In genomic region chr12:64099430-64099829, GRCh38 we compare ENCODE assay signal across 13 cellular contexts.
DNase-seq lines count a peak whose midpoint lies in the region; ATAC-seq, FAIRE-seq and TF ChIP-seq lines count a peak whose summit lies in the region.
"Had no signal": no experiment of that assay in that cellular context is flagged by ENCODE, and none has a peak within 500 bp of the region (broad histone marks: within the 10 kb centered on the region; RNA-seq: fewer than 3 reads in every experiment).

No MANE protein-coding gene starts in this region.

- H4K20me1 ChIP-seq in smooth muscle cell (ENCODE audit: low read depth): no peaks in the 10 kb centered on the region

- DNase-seq in ACHN (peak; percentile 99), HTR-8/SVneo (ENCODE audit: insufficient read length, low spot score) (peak; percentile 35), choroid plexus epithelial cell (ENCODE audit: low read depth) (peak; percentile 77), lung microvascular endothelial cell (ENCODE audit: low read depth in 2 of 2) (peak; percentile 26 to 93), HAP-1 (ENCODE audit: low spot score in 2 of 2) (no peak), smooth muscle cell (lab: John Stamatoyannopoulos, UW; ENCODE audit: unreplicated experiment) (no peak)
- DNase-seq in activated CD4-positive, alpha-beta T cell treated with anti-CD3 and anti-CD28 coated beads for 36 hours: no peak
- DNase-seq in activated naive CD8-positive, alpha-beta T cell treated with anti-CD3 and anti-CD28 coated beads, Interleukin-2, amount 50 U/mL, for 24 hours: no peak
- DNase-seq: activated CD4-positive, alpha-beta T cell treated with anti-CD3 and anti-CD28 coated beads for 48 hours; activated naive CD4-positive, alpha-beta T cell; effector memory CD8-positive, alpha-beta T cell; small intestine had no signal

- no peaks in the 10 kb centered on the region for H3K79me2 ChIP-seq in smooth muscle cell (ENCODE audit: low read depth)

- H3F3A ChIP-seq in smooth muscle cell (ENCODE audit: low read depth): no peaks in the 10 kb centered on the region

- no peak overlapping the region for H2AFZ ChIP-seq in smooth muscle cell (ENCODE audit: low read depth)

- no peak overlapping the region for H3K4me3 Mint-ChIP-seq in activated CD4-positive, alpha-beta T cell treated with anti-CD3 and anti-CD28 coated beads for 36 hours
- H3K4me3 Mint-ChIP-seq in activated naive CD8-positive, alpha-beta T cell treated with anti-CD3 and anti-CD28 coated beads, Interleukin-2, amount 50 U/mL, for 24 hours: no peak overlapping the region
- H3K4me3 Mint-ChIP-seq: B cell; effector memory CD8-positive, alpha-beta T cell had no signal

- no peaks in the 10 kb centered on the region for H3K4me1 Mint-ChIP-seq in activated CD4-positive, alpha-beta T cell treated with anti-CD3 and anti-CD28 coated beads for 36 hours
- no peaks in the 10 kb centered on the region for H3K4me1 Mint-ChIP-seq in activated naive CD8-positive, alpha-beta T cell treated with anti-CD3 and anti-CD28 coated beads, Interleukin-2, amount 50 U/mL, for 24 hours
- H3K4me1 Mint-ChIP-seq: B cell had no signal

- H3K27ac ChIP-seq in smooth muscle cell (ENCODE audit: low read depth): no peak overlapping the region

- peak; percentile 16 for FAIRE-seq in HTR-8/SVneo (lab: Jason Lieb, UNC)
- FAIRE-seq: small intestine had no signal

- in situ Hi-C loops in ACHN (cut with HindIII; ENCODE audit: low pct_ligation_motif_present, low pct_unique_long_range_greater_than_20kb, low sequenced_read_pairs) (no loop called here), HAP-1 (cut with MboI; ENCODE audit: low sequenced_read_pairs) (no loop called here)

- ATAC-seq in activated CD4-positive, alpha-beta T cell treated with anti-CD3 and anti-CD28 coated beads for 36 hours: no peak
- no peak for ATAC-seq in activated naive CD8-positive, alpha-beta T cell treated with anti-CD3 and anti-CD28 coated beads, Interleukin-2, amount 50 U/mL, for 24 hours
- ATAC-seq: effector memory CD8-positive, alpha-beta T cell had no signal

- no peak overlapping the region for H3K9ac ChIP-seq in smooth muscle cell (ENCODE audit: low read depth)

- H3K27me3 ChIP-seq in HAP-1 (ENCODE audit: low read depth) (no peaks in the 10 kb centered on the region), smooth muscle cell (ENCODE audit: low read depth) (no peaks in the 10 kb centered on the region)

- no peak overlapping the region for H3K4me3 ChIP-seq in choroid plexus epithelial cell (ENCODE audit: low read depth, low read length)
- no peak overlapping the region for H3K4me3 ChIP-seq in HAP-1
- H3K4me3 ChIP-seq in smooth muscle cell: no peak overlapping the region

- H3K27ac Mint-ChIP-seq in activated CD4-positive, alpha-beta T cell treated with anti-CD3 and anti-CD28 coated beads for 36 hours: no peak overlapping the region
- no peak overlapping the region for H3K27ac Mint-ChIP-seq in activated naive CD8-positive, alpha-beta T cell treated with anti-CD3 and anti-CD28 coated beads, Interleukin-2, amount 50 U/mL, for 24 hours
- H3K27ac Mint-ChIP-seq: B cell; effector memory CD8-positive, alpha-beta T cell had no signal

- no peaks in the 10 kb centered on the region for H3K36me3 ChIP-seq in HAP-1 (replicated peaks)
- no peaks in the 10 kb centered on the region for H3K36me3 ChIP-seq in smooth muscle cell (ENCODE audit: low read depth)

- peaks cover 4% of the 10 kb centered on the region for H3K27me3 Mint-ChIP-seq in activated CD4-positive, alpha-beta T cell treated with anti-CD3 and anti-CD28 coated beads for 36 hours
- peaks cover 4% of the 10 kb centered on the region for H3K27me3 Mint-ChIP-seq in activated naive CD8-positive, alpha-beta T cell treated with anti-CD3 and anti-CD28 coated beads, Interleukin-2, amount 50 U/mL, for 24 hours

- no peak for TF ChIP-seq CTCF in choroid plexus epithelial cell (conservative IDR thresholded peaks at IDR 0.05; ENCODE audit: low read depth, low read length)
- no peak for TF ChIP-seq CTCF in smooth muscle cell (IDR thresholded peaks at IDR 0.05; ENCODE audit: borderline replicate concordance, insufficient read depth, poor library complexity, severe bottlenecking)

- 71% methylated on average over 5 of the region's 5 CpGs for WGBS in smooth muscle cell (ENCODE audit: low lambda C conversion rate)

- intact Hi-C loops in activated CD4-positive, alpha-beta T cell treated with anti-CD3 and anti-CD28 coated beads for 36 hours (cut with DNase I, micrococcal nuclease): no loop called here

- H3K4me1 ChIP-seq in HAP-1 (no peaks in the 10 kb centered on the region), smooth muscle cell (ENCODE audit: low read depth) (no peaks in the 10 kb centered on the region)

- H3K4me2 ChIP-seq in smooth muscle cell: no peak overlapping the region

- H3K36me3 Mint-ChIP-seq in activated CD4-positive, alpha-beta T cell treated with anti-CD3 and anti-CD28 coated beads for 36 hours (ENCODE audit: low read depth): no peaks in the 10 kb centered on the region
- H3K36me3 Mint-ChIP-seq in activated naive CD8-positive, alpha-beta T cell treated with anti-CD3 and anti-CD28 coated beads, Interleukin-2, amount 50 U/mL, for 24 hours (ENCODE audit: low read depth): no peaks in the 10 kb centered on the region

- no peaks in the 10 kb centered on the region for H3K9me3 ChIP-seq in HAP-1
- no peaks in the 10 kb centered on the region for H3K9me3 ChIP-seq in smooth muscle cell (replicated peaks; ENCODE audit: low read depth)

- no peaks in the 10 kb centered on the region for H3K9me3 Mint-ChIP-seq in activated CD4-positive, alpha-beta T cell treated with anti-CD3 and anti-CD28 coated beads for 36 hours (ENCODE audit: low read depth)
- no peaks in the 10 kb centered on the region for H3K9me3 Mint-ChIP-seq in activated naive CD8-positive, alpha-beta T cell treated with anti-CD3 and anti-CD28 coated beads, Interleukin-2, amount 50 U/mL, for 24 hours
- H3K9me3 Mint-ChIP-seq: effector memory CD8-positive, alpha-beta T cell had no signal

- CTCF ChIA-PET in activated CD4-positive, alpha-beta T cell treated with anti-CD3 and anti-CD28 coated beads for 36 hours (lab: Charles Lee): no interaction called here

- POLR2A ChIA-PET in activated CD4-positive, alpha-beta T cell treated with anti-CD3 and anti-CD28 coated beads for 36 hours (lab: Charles Lee): no interaction called here

Comparison
In these comparisons a context has a peak if more than half of its experiments do, and no peak if none do; other contexts are left out.
1. DNase-seq: peak in ACHN (single experiment), HTR-8/SVneo (single experiment), choroid plexus epithelial cell (single experiment) and lung microvascular endothelial cell (2 of 2); none in activated CD4-positive, alpha-beta T cell treated with anti-CD3 and anti-CD28 coated beads for 36 hours (single experiment), HAP-1 (0 of 2), smooth muscle cell (single experiment) and activated naive CD8-positive, alpha-beta T cell treated with anti-CD3 and anti-CD28 coated beads, Interleukin-2, amount 50 U/mL, for 24 hours (single experiment).